In the genomic region with DNA sequence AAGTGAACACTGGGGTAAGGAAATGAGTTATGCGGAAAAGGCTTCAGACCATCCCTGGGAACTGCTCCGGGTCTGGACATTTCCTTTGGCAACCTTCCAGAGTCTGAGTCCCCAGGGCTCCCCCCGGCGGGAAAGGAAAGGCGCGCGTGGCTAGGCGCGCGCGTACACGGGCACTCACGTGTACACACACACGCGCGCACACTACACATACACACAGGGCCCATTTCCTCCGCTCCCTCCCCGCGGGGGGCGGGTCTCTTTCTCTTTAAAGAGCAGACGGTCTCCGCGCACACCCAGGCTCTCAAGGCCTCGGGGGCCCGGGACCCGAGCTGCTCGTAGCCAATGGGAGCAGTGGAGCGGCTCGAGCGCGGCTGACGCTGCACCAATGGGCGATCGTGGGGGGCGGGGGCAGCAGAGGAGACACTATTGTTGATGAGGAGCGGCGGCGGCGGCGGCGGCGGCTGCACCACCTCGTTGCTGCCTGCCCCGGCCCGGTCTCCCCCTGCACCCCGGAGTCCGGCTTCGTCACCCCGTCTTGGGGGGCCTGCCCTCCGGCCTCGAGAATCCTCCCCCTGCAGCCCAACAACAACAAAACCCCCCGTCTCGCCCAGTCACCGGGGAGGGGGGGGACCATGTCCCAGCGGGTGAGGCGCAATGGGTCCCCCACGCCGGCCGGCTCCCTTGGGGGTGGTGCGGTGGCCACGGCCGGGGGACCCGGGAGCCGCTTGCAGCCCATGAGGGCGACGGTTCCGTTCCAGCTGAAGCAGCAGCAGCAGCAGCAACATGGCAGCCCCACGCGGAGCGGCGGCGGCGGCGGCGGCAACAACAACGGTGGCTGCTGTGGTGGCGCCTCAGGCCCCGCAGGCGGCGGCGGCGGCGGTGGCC, we compare ENCODE assay signal across 8 cellular contexts. TPM values are rescaled to one million over a fixed set of nuclear protein-coding genes. Genes with fewer than 3 reads are reported as not detected.
DNase-seq lines count a peak whose midpoint lies in the region; ATAC-seq, FAIRE-seq and TF ChIP-seq lines count a peak whose summit lies in the region.

TSS of gene FAM117B (plus strand) at position 414 of the 885 bp plus-strand sequence. CDS start at position 633, 219 bp downstream.

- peaks cover 14% of the 10 kb centered on the region for H3K4me1 ChIP-seq in OCI-LY3 (ENCODE audit: low read length)
- peaks cover 17% of the 10 kb centered on the region for H3K4me1 ChIP-seq in endothelial cell of umbilical vein (ENCODE audit: control insufficient read depth, extremely low read depth, insufficient read depth, low read length)

- no TSS peak for BruUV-seq in endothelial cell of umbilical vein (replicated peaks; lab: Mats Ljungman, UMichigan)

- H4K20me1 ChIP-seq in OCI-LY3 (ENCODE audit: insufficient read depth, low read length) = peaks cover 18% of the 10 kb centered on the region; the same call in 1 of the 2 replicates
- H4K20me1 ChIP-seq in endothelial cell of umbilical vein (replicated peaks; ENCODE audit: control insufficient read depth, extremely low read depth, insufficient read depth, low read length) = no peaks in the 10 kb centered on the region

- H3K27ac ChIP-seq in OCI-LY3 (ENCODE audit: low read length) = peak within 1 kb of the TSS; percentile 87
- H3K27ac ChIP-seq in endothelial cell of umbilical vein (ENCODE audit: insufficient read depth, low read depth, low read length) = peak within 1 kb of the TSS; percentile 34

- peak; percentile 93 for FAIRE-seq in endothelial cell of umbilical vein (lab: Jason Lieb, UNC)

- DNase-seq in DMS 273 treated with DMSO at 0.1 percent for 48 hours (lab: John Stamatoyannopoulos, UW) = peak; percentile 94
- peak; percentile 94 for DNase-seq in HuH-7.5 (ENCODE audit: low spot score)
- peak; percentile 99 for DNase-seq in activated T-cell treated with anti-CD3 and anti-CD28 coated beads for 1 hour (ENCODE audit: low read depth)
- DNase-seq in endothelial cell of umbilical vein (ENCODE audit: low read depth, low spot score) = peak; percentile 96
- DNase-seq in midbrain (lab: John Stamatoyannopoulos, UW) = peak; percentile 94
- peak; percentile 98 to 99 for DNase-seq in stimulated activated CD8-positive, alpha-beta memory T cell treated with anti-CD3 and anti-CD28 coated beads, Interleukin-15, amount 100 ng/mL, for 48 hours (ENCODE audit: low read depth in 2 of 2)

- H3K4me2 ChIP-seq in OCI-LY3 (ENCODE audit: low read length) (peak within 1 kb of the TSS; percentile 88), endothelial cell of umbilical vein (ENCODE audit: insufficient read depth, low read length) (peak within 1 kb of the TSS; percentile 88)

- H2AFZ ChIP-seq in OCI-LY3 (ENCODE audit: low read depth, low read length) = peak within 1 kb of the TSS; percentile 54; the same call in 1 of the 2 replicates
- peak within 1 kb of the TSS; percentile 87 for H2AFZ ChIP-seq in endothelial cell of umbilical vein (ENCODE audit: low read depth, low read length)

- CTCF ChIA-PET in endothelial cell of umbilical vein (lab: Charles Lee) = interaction anchor here (0.9 to 3.0 kb wide), 3 partner anchors 12 to 236 kb away, joined by 3 to 16 read pairs (median 11); no protein-coding TSS in a partner anchor

- TF ChIP-seq POLR2A in endothelial cell of umbilical vein (IDR thresholded peaks at IDR 0.05; ENCODE audit: low read depth, low read length) = no peak

- H3K9ac ChIP-seq in OCI-LY3 (ENCODE audit: low read length) (peak within 1 kb of the TSS; percentile 96), endothelial cell of umbilical vein (replicated peaks; ENCODE audit: extremely low read depth, insufficient read depth, low read length) (peak within 1 kb of the TSS; percentile 73)

- no peaks in the 10 kb centered on the region for H3K9me1 ChIP-seq in endothelial cell of umbilical vein (replicated peaks; ENCODE audit: control insufficient read depth, extremely low read depth, insufficient read depth, low read length)

- H3K27me3 ChIP-seq in OCI-LY3 (ENCODE audit: low read depth, low read length) (no peaks in the 10 kb centered on the region), endothelial cell of umbilical vein (ENCODE audit: control insufficient read depth in 2 of 2, insufficient read depth in 2 of 2, low read length in 2 of 2) (no peaks in the 10 kb centered on the region)

- H3K4me3 ChIP-seq in OCI-LY3 (ENCODE audit: low read length) = peak within 1 kb of the TSS; percentile 96
- H3K4me3 ChIP-seq in endothelial cell of umbilical vein (replicated peaks in 1 of 3; ENCODE audit: insufficient read depth in 1 of 3, low read depth in 1 of 3, low read length in 3 of 3) = peak within 1 kb of the TSS; percentile 65 to 85 (median 70)

- POLR2A ChIA-PET in endothelial cell of umbilical vein (lab: Charles Lee) = interaction anchor here (0.7 to 1.6 kb wide), 3 partner anchors 237 to 432 kb away, joined by 3 to 4 read pairs (median 3); partner anchors contain the start of gene ICA1L

- ATAC-seq in GM21528 (IDR thresholded peaks at IDR 0.05; ENCODE audit: low FRiP score, unreplicated experiment) = peak; percentile 87

- H3K36me3 ChIP-seq in OCI-LY3 (replicated peaks; ENCODE audit: low read depth, low read length) (no peaks in the 10 kb centered on the region), endothelial cell of umbilical vein (ENCODE audit: control insufficient read depth in 2 of 2, extremely low read depth in 1 of 2, insufficient read depth in 2 of 2, low read length in 2 of 2) (no peaks in the 10 kb centered on the region)

- dilution Hi-C loops in endothelial cell of umbilical vein (cut with MboI; ENCODE audit: extremely low pct_ligation_motif_present, low sequenced_read_pairs) = no loop called here

- intact Hi-C loops in endothelial cell of umbilical vein (cut with micrococcal nuclease) = loop anchor here (1.0 to 10.0 kb wide), 4 partner anchors 46 to 1050 kb away; partner anchors contain the start of genes ICA1L and NBEAL1

- TF ChIP-seq CTCF in OCI-LY3 (IDR thresholded peaks at IDR 0.05; ENCODE audit: low read depth, low read length) (peak; percentile 13; the same call in 1 of the 2 replicates), endothelial cell of umbilical vein (IDR thresholded peaks at IDR 0.05; ENCODE audit: extremely low read depth in 1 of 2, insufficient read depth in 1 of 2, low read depth in 1 of 2, low read length in 2 of 2) (peak in 1 of 2 donors; percentile 6)

- H3K79me2 ChIP-seq in OCI-LY3 (ENCODE audit: low read length) = peaks cover 39% of the 10 kb centered on the region
- peaks cover 2% of the 10 kb centered on the region for H3K79me2 ChIP-seq in endothelial cell of umbilical vein (ENCODE audit: control insufficient read depth, insufficient read depth, low read length)

- H3K9me3 ChIP-seq in OCI-LY3 (ENCODE audit: insufficient read depth, low read length) = no peaks in the 10 kb centered on the region
- no peaks in the 10 kb centered on the region for H3K9me3 ChIP-seq in endothelial cell of umbilical vein (replicated peaks; ENCODE audit: control insufficient read depth, insufficient read depth, low read length)

TF ChIP-seq in endothelial cell of umbilical vein, 7 proteins besides CTCF, POLR2A, EP300 and RAD21:
- TF ChIP-seq GATA2 (IDR thresholded peaks at IDR 0.05; ENCODE audit: insufficient read depth, insufficient read length, low read depth, low read length) (no peak), FOS (IDR thresholded peaks at IDR 0.05; ENCODE audit: borderline replicate concordance, insufficient read depth, low read length) (peak; percentile 19), POLR2AphosphoS5 (IDR thresholded peaks at IDR 0.05; ENCODE audit: insufficient read depth, low read depth, low read length) (peak; percentile 65)
- TF ChIP-seq, protein P1, sequence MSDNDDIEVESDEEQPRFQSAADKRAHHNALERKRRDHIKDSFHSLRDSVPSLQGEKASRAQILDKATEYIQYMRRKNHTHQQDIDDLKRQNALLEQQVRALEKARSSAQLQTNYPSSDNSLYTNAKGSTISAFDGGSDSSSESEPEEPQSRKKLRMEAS (IDR thresholded peaks at IDR 0.05; ENCODE audit: insufficient read depth, insufficient read length) = peak; percentile 40
TF ChIP-seq in endothelial cell of umbilical vein: peak in this region for 3.

RNA-seq across cellular contexts. Expression of gene FAM117B, which starts in this region (rescaled TPM):
- total RNA-seq in endothelial cell of umbilical vein = 5.7 and 7.0 TPM in 2 replicates
- 1.1 and 1.3 TPM in 2 replicates for polyA plus RNA-seq in endothelial cell of umbilical vein
- 1.6 and 1.8 TPM in 2 replicates for polyA plus RNA-seq in endothelial cell of umbilical vein (2011; cell fraction: cytosol; rRNA removed)
- 2.2 TPM in 2 replicates for polyA plus RNA-seq in endothelial cell of umbilical vein (2011; cell fraction: nucleus; rRNA removed)
- 2.4 and 2.8 TPM in 2 replicates for polyA plus RNA-seq in endothelial cell of umbilical vein (2012)
- 3.4 and 3.5 TPM in 2 replicates for polyA minus RNA-seq in endothelial cell of umbilical vein
- 4.7 TPM for polyA minus RNA-seq in endothelial cell of umbilical vein (2011; cell fraction: cytosol; rRNA and poly(A)+ RNA removed)
- polyA minus RNA-seq in endothelial cell of umbilical vein (2011; cell fraction: nucleus; rRNA and poly(A)+ RNA removed) = 4.5 and 4.6 TPM in 2 replicates

Comparison
In these comparisons a context has a peak if more than half of its experiments do, and no peak if none do; other contexts are left out.
1. Peak in every context shown above with its lines: DNase-seq, ATAC-seq, H3K4me3 ChIP-seq and H3K27ac ChIP-seq.